Comparison of ENCODE assay signal across 1 cellular context in genomic region chr13:52010890-52011689, GRCh38.
TF ChIP-seq lines count a peak whose summit lies in the region.

Gene ATP7B (minus strand): TSS chr13:52011450. CDS start chr13:52011337, 113 bp downstream.

TF ChIP-seq in H1, 55 proteins besides CTCF, POLR2A, EP300 and RAD21 (continued from another document):
- TF ChIP-seq USF2 (IDR thresholded peaks at IDR 0.05; ENCODE audit: low read length) (no peak), CTBP2 (IDR thresholded peaks at IDR 0.05; ENCODE audit: borderline replicate concordance, insufficient read depth, insufficient read length, low read length) (no peak), SUZ12 (IDR thresholded peaks at IDR 0.05; ENCODE audit: low read length) (0 out of 2 replicates have a peak, but pooled peaks have one; percentile 48), BACH1 (IDR thresholded peaks at IDR 0.05; ENCODE audit: low read length) (no peak; the same call in none of the 2 replicates), CHD1 (IDR thresholded peaks at IDR 0.05; ENCODE audit: low read depth, low read length) (no peak), SP4 (IDR thresholded peaks at IDR 0.05; ENCODE audit: low read length) (no peak), JUND (IDR thresholded peaks at IDR 0.05; ENCODE audit: low read length) (no peak), KDM1A (IDR thresholded peaks at IDR 0.05; ENCODE audit: borderline replicate concordance, low read length) (no peak), RNF2 (IDR thresholded peaks at IDR 0.05; ENCODE audit: borderline replicate concordance, low read depth, low read length, missing control alignments, poor library complexity, severe bottlenecking) (peak; percentile 11), CREB1 (IDR thresholded peaks at IDR 0.05) (peak; percentile 12; the same call in 1 of the 2 replicates), MAX (IDR thresholded peaks at IDR 0.05) (peak; percentile 52; the same call in 1 of the 2 replicates), E2F6 (IDR thresholded peaks at IDR 0.05) (peak; percentile 58), SP2 (IDR thresholded peaks at IDR 0.05; ENCODE audit: low read length) (no peak), BCL11A (IDR thresholded peaks at IDR 0.05; ENCODE audit: low read depth in 2 of 2, low read length in 2 of 2) (no peak), FOSL1 (IDR thresholded peaks at IDR 0.05; ENCODE audit: insufficient read depth, low read depth, low read length) (no peak), EGR1 (IDR thresholded peaks at IDR 0.05; ENCODE audit: borderline replicate concordance, low read depth, low read length) (no peak)
TF ChIP-seq in H1: peak in this region for 7.
